19 cellular contexts compared by ENCODE assay signal in genomic region chr7:29424984-29425309, GRCh38.
DNase-seq lines count a peak whose midpoint lies in the region; ATAC-seq and TF ChIP-seq lines count a peak whose summit lies in the region.
"Had no signal": no experiment of that assay in that cellular context is flagged by ENCODE, and none has a peak within 500 bp of the region (broad histone marks: within the 10 kb centered on the region; RNA-seq: fewer than 3 reads in every experiment).

No MANE protein-coding gene starts in this region.

- DNase-seq in NCI-H2029 (lab: John Stamatoyannopoulos, UW) (peak; percentile 2), NCI-H2029 treated with DMSO at 0.1 percent for 48 hours (lab: John Stamatoyannopoulos, UW) (no peak), NCI-H510A treated with DMSO at 0.1 percent for 48 hours (lab: John Stamatoyannopoulos, UW) (peak; percentile 53), foreskin keratinocyte (peak in 1 of 2 donors; percentile 48), GM10248 (ENCODE audit: extremely low spot score) (no peak), DMS114 treated with DMSO at 0.1 percent for 48 hours (lab: John Stamatoyannopoulos, UW; ENCODE audit: unreplicated experiment) (no peak)
- no peak for DNase-seq in activated T-cell treated with anti-CD3 and anti-CD28 coated beads, Interleukin-2, amount 50 U/mL, for 24 hours
- DNase-seq: activated CD4-positive, alpha-beta memory T cell treated with anti-CD3 and anti-CD28 coated beads for 36 hours; activated T-cell treated with anti-CD3 and anti-CD28 coated beads, Interleukin-2, amount 50 U/mL, for 48 hours; hippocampal formation; kidney; NCI-H226; stimulated activated CD4-positive, alpha-beta T cell treated with anti-CD3 and anti-CD28 coated beads, Interleukin-12 subunit alpha, Interleukin-12 subunit beta, amount 100 ng/mL, for 4 hours; testis had no signal

- H3K4me1 ChIP-seq in foreskin keratinocyte, result no peaks in the 10 kb centered on the region
- H3K4me1 ChIP-seq: testis had no signal

- TF ChIP-seq CTCF in foreskin keratinocyte (conservative IDR thresholded peaks at IDR 0.05) (no peak), GM10248 (IDR thresholded peaks at IDR 0.05; ENCODE audit: control extremely low read depth, extremely low read depth, low read depth, missing control alignments) (no peak)

- H3K27me3 ChIP-seq in foreskin keratinocyte, result peaks cover 8% of the 10 kb centered on the region
- H3K27me3 ChIP-seq: BLaER1, testis had no signal

- no peaks in the 10 kb centered on the region for H3K27me3 Mint-ChIP-seq in activated T-cell treated with anti-CD3 and anti-CD28 coated beads, Interleukin-2, amount 50 U/mL, for 24 hours
- H3K27me3 Mint-ChIP-seq: activated CD4-positive, alpha-beta memory T cell treated with anti-CD3 and anti-CD28 coated beads for 36 hours had no signal

- H3K4me1 Mint-ChIP-seq in activated T-cell treated with anti-CD3 and anti-CD28 coated beads, Interleukin-2, amount 50 U/mL, for 24 hours (ENCODE audit: low read depth), result no peaks in the 10 kb centered on the region

- H3K36me3 Mint-ChIP-seq in activated T-cell treated with anti-CD3 and anti-CD28 coated beads, Interleukin-2, amount 50 U/mL, for 24 hours (ENCODE audit: low read depth), result no peaks in the 10 kb centered on the region
- H3K36me3 Mint-ChIP-seq: activated CD4-positive, alpha-beta memory T cell treated with anti-CD3 and anti-CD28 coated beads for 36 hours; activated naive CD4-positive, alpha-beta T cell treated with anti-CD3 and anti-CD28 coated beads, Interleukin-2, amount 50 U/mL, for 72 hours had no signal

- no peak overlapping the region for H3K27ac Mint-ChIP-seq in activated T-cell treated with anti-CD3 and anti-CD28 coated beads, Interleukin-2, amount 50 U/mL, for 24 hours
- H3K27ac Mint-ChIP-seq: activated CD4-positive, alpha-beta memory T cell treated with anti-CD3 and anti-CD28 coated beads for 36 hours; activated naive CD4-positive, alpha-beta T cell treated with anti-CD3 and anti-CD28 coated beads, Interleukin-2, amount 50 U/mL, for 72 hours; nephron had no signal

- ATAC-seq in foreskin keratinocyte (peak; percentile 84), GM19395 (IDR thresholded peaks at IDR 0.05; ENCODE audit: unreplicated experiment) (no peak)
- ATAC-seq: activated naive CD4-positive, alpha-beta T cell treated with anti-CD3 and anti-CD28 coated beads, Interleukin-2, amount 50 U/mL, for 72 hours; HCT116 had no signal

- POLR2A ChIA-PET in GM10248 (lab: Yijun Ruan, JAX), result no interaction called here

- no peak overlapping the region for H3K27ac ChIP-seq in foreskin keratinocyte
- H3K27ac ChIP-seq: BLaER1, testis had no signal

- no peaks in the 10 kb centered on the region for H3K9me3 Mint-ChIP-seq in activated T-cell treated with anti-CD3 and anti-CD28 coated beads, Interleukin-2, amount 50 U/mL, for 24 hours
- H3K9me3 Mint-ChIP-seq: activated CD4-positive, alpha-beta memory T cell treated with anti-CD3 and anti-CD28 coated beads for 36 hours; activated naive CD4-positive, alpha-beta T cell treated with anti-CD3 and anti-CD28 coated beads, Interleukin-2, amount 50 U/mL, for 72 hours; nephron had no signal

- CTCF ChIA-PET in GM10248 (lab: Yijun Ruan, JAX), result interaction anchor here (1.2 to 1.3 kb wide), 2 partner anchors 16 to 42 kb away, joined by 3 to 5 read pairs; no protein-coding TSS in a partner anchor

- H3K4me3 Mint-ChIP-seq in activated T-cell treated with anti-CD3 and anti-CD28 coated beads, Interleukin-2, amount 50 U/mL, for 24 hours, result no peak overlapping the region
- H3K4me3 Mint-ChIP-seq: activated CD4-positive, alpha-beta memory T cell treated with anti-CD3 and anti-CD28 coated beads for 36 hours; nephron had no signal

Comparison
In these comparisons a context has a peak if more than half of its experiments do, and no peak if none do; other contexts are left out.
1. DNase-seq: peak in NCI-H2029 (single experiment) and NCI-H510A treated with DMSO at 0.1 percent for 48 hours (single experiment); none in NCI-H2029 treated with DMSO at 0.1 percent for 48 hours (single experiment), GM10248 (single experiment), DMS114 treated with DMSO at 0.1 percent for 48 hours (single experiment) and activated T-cell treated with anti-CD3 and anti-CD28 coated beads, Interleukin-2, amount 50 U/mL, for 24 hours (single experiment).